Comparison of ENCODE assay signal across 11 cellular contexts in the genomic region with DNA sequence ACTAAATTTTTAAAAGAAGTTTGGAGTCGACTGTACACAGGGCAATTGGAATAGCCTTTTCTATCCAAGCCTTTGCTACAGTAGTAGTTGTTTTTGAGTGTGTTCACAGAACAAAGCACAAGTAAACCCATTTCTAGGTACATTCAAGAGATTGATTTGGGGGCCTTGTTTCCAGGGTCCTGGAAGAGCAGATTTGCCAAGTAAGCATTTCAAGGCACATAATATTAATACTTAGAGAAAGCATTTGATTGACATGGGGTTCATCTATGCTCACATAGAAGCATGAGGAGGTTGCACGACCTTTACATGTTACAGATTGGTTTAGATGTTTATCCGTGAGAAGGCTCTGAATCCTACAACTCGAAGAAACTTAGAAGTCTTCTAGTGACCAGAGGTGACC.
"Had no signal": no experiment of that assay in that cellular context is flagged by ENCODE, and none has a peak within 500 bp of the region (broad histone marks: within the 10 kb centered on the region; RNA-seq: fewer than 3 reads in every experiment).

No MANE protein-coding gene starts in this region.

- H3K27ac ChIP-seq: GM23248 had no signal

- H3K4me3 ChIP-seq: GM23248, GM23338, HAP-1 had no signal

- FAIRE-seq: H1, H54 had no signal

- ATAC-seq: GM23338, HCT116 had no signal

- H3K9ac ChIP-seq: GM23248 had no signal

- DNase-seq: GM23248, GOT3, H7, H9, HCEC 1CT, HFFc6 had no signal

- H3K4me2 ChIP-seq: GM23338 had no signal

- H2AFZ ChIP-seq: GM23248, GM23338 had no signal

- H3K9me3 ChIP-seq: HAP-1 had no signal

- H3K36me3 ChIP-seq: HAP-1 had no signal
